In genomic region chr20:31485450-31486339, GRCh38 we compare ENCODE assay signal across 1 cellular context.
TF ChIP-seq lines count a peak whose summit lies in the region.

No MANE protein-coding gene starts in this region.

TF ChIP-seq in IMR-90, 13 proteins besides CTCF, POLR2A, EP300 and RAD21 (continued from another document):
- TF ChIP-seq, protein P1, sequence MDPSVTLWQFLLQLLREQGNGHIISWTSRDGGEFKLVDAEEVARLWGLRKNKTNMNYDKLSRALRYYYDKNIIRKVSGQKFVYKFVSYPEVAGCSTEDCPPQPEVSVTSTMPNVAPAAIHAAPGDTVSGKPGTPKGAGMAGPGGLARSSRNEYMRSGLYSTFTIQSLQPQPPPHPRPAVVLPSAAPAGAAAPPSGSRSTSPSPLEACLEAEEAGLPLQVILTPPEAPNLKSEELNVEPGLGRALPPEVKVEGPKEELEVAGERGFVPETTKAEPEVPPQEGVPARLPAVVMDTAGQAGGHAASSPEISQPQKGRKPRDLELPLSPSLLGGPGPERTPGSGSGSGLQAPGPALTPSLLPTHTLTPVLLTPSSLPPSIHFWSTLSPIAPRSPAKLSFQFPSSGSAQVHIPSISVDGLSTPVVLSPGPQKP (IDR thresholded peaks at IDR 0.05; ENCODE audit: borderline replicate concordance, low read depth, low read length), result no peak
- TF ChIP-seq CHD1 (IDR thresholded peaks at IDR 0.05; ENCODE audit: low read depth, low read length) (no peak), MXI1 (IDR thresholded peaks at IDR 0.05; ENCODE audit: borderline replicate concordance, low read depth, low read length) (no peak), BHLHE40 (IDR thresholded peaks at IDR 0.05; ENCODE audit: low read depth, low read length) (no peak), CEBPB (IDR thresholded peaks at IDR 0.05; ENCODE audit: low read depth, low read length) (no peak), RFX5 (IDR thresholded peaks at IDR 0.05; ENCODE audit: low read depth, low read length) (no peak)
- TF ChIP-seq, protein P2, sequence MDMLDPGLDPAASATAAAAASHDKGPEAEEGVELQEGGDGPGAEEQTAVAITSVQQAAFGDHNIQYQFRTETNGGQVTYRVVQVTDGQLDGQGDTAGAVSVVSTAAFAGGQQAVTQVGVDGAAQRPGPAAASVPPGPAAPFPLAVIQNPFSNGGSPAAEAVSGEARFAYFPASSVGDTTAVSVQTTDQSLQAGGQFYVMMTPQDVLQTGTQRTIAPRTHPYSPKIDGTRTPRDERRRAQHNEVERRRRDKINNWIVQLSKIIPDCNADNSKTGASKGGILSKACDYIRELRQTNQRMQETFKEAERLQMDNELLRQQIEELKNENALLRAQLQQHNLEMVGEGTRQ (IDR thresholded peaks at IDR 0.05; ENCODE audit: low read depth, low read length), result no peak
